Comparison of ENCODE assay signal across 21 cellular contexts in the genomic region with DNA sequence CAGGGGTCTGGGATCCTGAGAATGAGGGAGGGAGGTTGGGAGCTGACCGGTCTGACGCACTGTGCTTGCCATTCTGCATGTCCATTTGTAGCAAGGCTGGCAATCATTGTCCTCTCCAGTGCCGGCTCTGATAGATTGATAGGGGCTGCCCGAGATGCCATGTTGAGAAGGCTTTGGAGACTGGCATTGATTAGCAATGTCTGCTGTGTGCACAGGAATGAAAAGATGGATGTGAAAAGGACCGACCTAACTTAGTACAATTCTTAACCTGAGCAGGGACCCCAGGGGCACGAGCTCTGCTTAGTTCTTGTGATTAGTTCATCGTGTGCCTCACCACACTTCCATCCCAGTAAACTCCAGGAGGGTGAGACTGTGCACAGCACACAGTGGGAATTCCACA.
"Had no signal": no experiment of that assay in that cellular context is flagged by ENCODE, and none has a peak within 500 bp of the region (broad histone marks: within the 10 kb centered on the region; RNA-seq: fewer than 3 reads in every experiment).

No MANE protein-coding gene starts in this region.

- DNase-seq: activated CD4-positive, alpha-beta T cell treated with anti-CD3 and anti-CD28 coated beads, Interleukin-2, amount 10 ng/mL, durations not matched to agents 24 days and 14 days; activated CD4-positive, CD25-positive, alpha-beta regulatory T cell; activated CD8-positive, alpha-beta T cell treated with anti-CD3 and anti-CD28 coated beads, Interleukin-2, amount 10 ng/mL, durations not matched to agents 7 days and 5 days; activated gamma-delta T cell; activated T-cell treated with anti-CD3 and anti-CD28 coated beads, Interleukin-2, amount 50 U/mL, for 4 hours; amniotic stem cell; endodermal cell; gastrocnemius medialis; heart left ventricle; left lung; stimulated activated CD4-positive, alpha-beta T cell treated with anti-CD3 and anti-CD28 coated beads, Interleukin-4, amount 100 ng/mL, for 24 hours; T-helper 1 cell; T-helper 9 cell had no signal

- FAIRE-seq: colon had no signal

- H3K9ac ChIP-seq: parathyroid adenoma had no signal

- H3K79me2 ChIP-seq: parathyroid adenoma had no signal

- H3K9me3 ChIP-seq: gastrocnemius medialis, heart left ventricle, left lung, thoracic aorta had no signal

- H3K27me3 Mint-ChIP-seq: activated CD4-positive, alpha-beta T cell treated with anti-CD3 and anti-CD28 coated beads, Interleukin-2, amount 10 ng/mL, durations not matched to agents 24 days and 14 days had no signal

- H3K9me3 Mint-ChIP-seq: activated CD4-positive, alpha-beta T cell treated with anti-CD3 and anti-CD28 coated beads, Interleukin-2, amount 10 ng/mL, durations not matched to agents 24 days and 14 days; activated naive CD4-positive, alpha-beta T cell treated with anti-CD3 and anti-CD28 coated beads, Interleukin-2, amount 50 U/mL, for 72 hours; activated T-cell treated with anti-CD3 and anti-CD28 coated beads, Interleukin-2, amount 50 U/mL, for 4 hours; endodermal cell; neural crest cell; stimulated activated effector memory CD8-positive, alpha-beta T cell treated with anti-CD3 and anti-CD28 coated beads, Interleukin-12 subunit alpha, Interleukin-12 subunit beta, amount 100 ng/mL, for 72 hours had no signal

- H3K4me2 ChIP-seq: smooth muscle cell had no signal

- H3K27ac ChIP-seq: gastrocnemius medialis, parathyroid adenoma had no signal

- H3K4me3 ChIP-seq: gastrocnemius medialis, heart left ventricle, left lung, smooth muscle cell, thoracic aorta had no signal

- H3K4me3 Mint-ChIP-seq: activated CD4-positive, alpha-beta T cell treated with anti-CD3 and anti-CD28 coated beads, Interleukin-2, amount 10 ng/mL, durations not matched to agents 24 days and 14 days; activated CD8-positive, alpha-beta T cell treated with anti-CD3 and anti-CD28 coated beads, Interleukin-2, amount 10 ng/mL, durations not matched to agents 7 days and 5 days; activated T-cell treated with anti-CD3 and anti-CD28 coated beads, Interleukin-2, amount 50 U/mL, for 4 hours; endodermal cell; neural crest cell; stimulated activated effector memory CD8-positive, alpha-beta T cell treated with anti-CD3 and anti-CD28 coated beads, Interleukin-12 subunit alpha, Interleukin-12 subunit beta, amount 100 ng/mL, for 72 hours had no signal

- H3K4me1 Mint-ChIP-seq: activated CD4-positive, alpha-beta T cell treated with anti-CD3 and anti-CD28 coated beads, Interleukin-2, amount 10 ng/mL, durations not matched to agents 24 days and 14 days; endodermal cell had no signal

- H3K36me3 ChIP-seq: gastrocnemius medialis, thoracic aorta had no signal

- ATAC-seq: activated CD8-positive, alpha-beta T cell treated with anti-CD3 and anti-CD28 coated beads, Interleukin-2, amount 10 ng/mL, durations not matched to agents 7 days and 5 days; activated naive CD4-positive, alpha-beta T cell treated with anti-CD3 and anti-CD28 coated beads, Interleukin-2, amount 50 U/mL, for 72 hours; activated T-cell treated with anti-CD3 and anti-CD28 coated beads, Interleukin-2, amount 50 U/mL, for 4 hours; gastrocnemius medialis; left lung; sciatic nerve; stimulated activated effector memory CD8-positive, alpha-beta T cell treated with anti-CD3 and anti-CD28 coated beads, Interleukin-12 subunit alpha, Interleukin-12 subunit beta, amount 100 ng/mL, for 72 hours had no signal

- H2AFZ ChIP-seq: parathyroid adenoma had no signal

- H3K4me1 ChIP-seq: parathyroid adenoma had no signal

- H3K27ac Mint-ChIP-seq: activated CD4-positive, alpha-beta T cell treated with anti-CD3 and anti-CD28 coated beads, Interleukin-2, amount 10 ng/mL, durations not matched to agents 24 days and 14 days; activated CD8-positive, alpha-beta T cell treated with anti-CD3 and anti-CD28 coated beads, Interleukin-2, amount 10 ng/mL, durations not matched to agents 7 days and 5 days; activated naive CD4-positive, alpha-beta T cell treated with anti-CD3 and anti-CD28 coated beads, Interleukin-2, amount 50 U/mL, for 72 hours; endodermal cell; stimulated activated effector memory CD8-positive, alpha-beta T cell treated with anti-CD3 and anti-CD28 coated beads, Interleukin-12 subunit alpha, Interleukin-12 subunit beta, amount 100 ng/mL, for 72 hours had no signal

- H3K36me3 Mint-ChIP-seq: activated naive CD4-positive, alpha-beta T cell treated with anti-CD3 and anti-CD28 coated beads, Interleukin-2, amount 50 U/mL, for 72 hours; stimulated activated effector memory CD8-positive, alpha-beta T cell treated with anti-CD3 and anti-CD28 coated beads, Interleukin-12 subunit alpha, Interleukin-12 subunit beta, amount 100 ng/mL, for 72 hours had no signal

- H3K27me3 ChIP-seq: gastrocnemius medialis, heart left ventricle, left lung had no signal
